15 cellular contexts compared by ENCODE assay signal in the genomic region with DNA sequence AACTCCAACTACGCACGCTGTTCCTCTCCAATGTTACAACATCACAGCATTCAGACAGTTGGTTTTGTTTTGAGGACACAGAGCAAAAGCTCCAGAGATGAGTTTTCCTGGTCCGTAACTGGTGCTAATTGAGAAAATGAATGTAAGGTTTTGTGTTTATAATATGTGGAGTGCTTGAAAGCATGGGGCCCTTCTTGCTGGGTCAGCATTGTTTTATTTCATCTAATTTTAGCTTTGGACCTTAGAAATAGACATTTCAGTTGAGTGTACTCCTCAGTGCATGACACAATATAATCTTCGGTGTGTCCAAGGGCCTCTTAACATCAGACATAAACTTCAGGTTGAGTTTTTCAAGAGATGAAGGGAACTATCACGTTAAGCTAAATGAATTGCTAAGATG. TPM values are rescaled to one million over a fixed set of nuclear protein-coding genes. Genes with fewer than 3 reads are reported as not detected.
DNase-seq lines count a peak whose midpoint lies in the region; ATAC-seq, FAIRE-seq and TF ChIP-seq lines count a peak whose summit lies in the region.
"Had no signal": no experiment of that assay in that cellular context is flagged by ENCODE, and none has a peak within 500 bp of the region (broad histone marks: within the 10 kb centered on the region; RNA-seq: fewer than 3 reads in every experiment).

No MANE protein-coding gene starts in this region.

- TF ChIP-seq POLR2A in HepG2 (IDR thresholded peaks at IDR 0.05; ENCODE audit: insufficient read depth in 1 of 2, low read depth in 2 of 2, low read length in 2 of 2) = no peak
- TF ChIP-seq POLR2A in right lobe of liver (IDR thresholded peaks at IDR 0.05) = no peak

- H2AFZ ChIP-seq in HepG2 (ENCODE audit: low read length) (no peak overlapping the region), hepatocyte (no peak overlapping the region)

- H4K20me1 ChIP-seq in HepG2 (ENCODE audit: insufficient read depth, low read length) (no peaks in the 10 kb centered on the region), hepatocyte (ENCODE audit: insufficient read depth, poor library complexity, severe bottlenecking) (no peaks in the 10 kb centered on the region)
- H4K20me1 ChIP-seq: BLaER1 had no signal

- 74% methylated on average over 5 of the region's 5 CpGs for WGBS in HepG2 (ENCODE audit: low lambda C conversion rate)
- WGBS in right lobe of liver (ENCODE audit: insufficient coverage, low coverage, low lambda C conversion rate, missing lambda C conversion rate) = 94% methylated on average over 5 of the region's 5 CpGs
- 95% methylated on average over 5 of the region's 5 CpGs for WGBS in hepatocyte (ENCODE audit: low lambda C conversion rate, missing lambda C conversion rate)

- intact Hi-C loops in HepG2 (cut with micrococcal nuclease; ENCODE audit: unreplicated experiment) (loop anchor here (1.0 to 2.0 kb wide), 4 partner anchors 26 to 140 kb away; partner anchors contain the start of gene AMOTL2), right lobe of liver (cut with DNase I) (no loop called here), left ventricle myocardium inferior (cut with micrococcal nuclease) (no loop called here)

- in situ Hi-C loops in HepG2 (cut with HindIII; ENCODE audit: extremely low pct_ligation_motif_present, low pct_unique_long_range_greater_than_20kb) = no loop called here

- H3K4me2 ChIP-seq in HepG2 (ENCODE audit: low read depth, low read length) = no peak overlapping the region
- no peak overlapping the region for H3K4me2 ChIP-seq in hepatocyte
- H3K4me2 ChIP-seq: BLaER1 had no signal

- H3K9me2 ChIP-seq in hepatocyte (replicated peaks; ENCODE audit: insufficient read depth) = no peaks in the 10 kb centered on the region

- H3K4me1 ChIP-seq in HepG2 (ENCODE audit: insufficient read depth, low read length) (peaks cover 13% of the 10 kb centered on the region; the same call in 1 of the 2 replicates), right lobe of liver (peaks cover 0 to 10% (median 4%) of the 10 kb centered on the region in 4 donors), hepatocyte (ENCODE audit: insufficient read depth) (peaks cover 3% of the 10 kb centered on the region), left ventricle myocardium inferior (peaks cover 33% of the 10 kb centered on the region)

- H3K9me3 ChIP-seq in HepG2 (ENCODE audit: low read length) = no peaks in the 10 kb centered on the region
- H3K9me3 ChIP-seq in right lobe of liver = no peaks in the 10 kb centered on the region
- peaks cover 8% of the 10 kb centered on the region; the same call in 1 of the 2 replicates for H3K9me3 ChIP-seq in SK-N-MC (ENCODE audit: low read depth, low read length)
- no peaks in the 10 kb centered on the region for H3K9me3 ChIP-seq in hepatocyte (ENCODE audit: low read depth)
- H3K9me3 ChIP-seq in left ventricle myocardium inferior (replicated peaks) = peaks cover 11% of the 10 kb centered on the region
- H3K9me3 ChIP-seq: Caco-2 had no signal

- no peak for TF ChIP-seq RAD21 in HepG2 (CRISPR knock-in tag; IDR thresholded peaks at IDR 0.05)

- DNase-seq in HepG2 (ENCODE audit: low spot score) (no peak), right lobe of liver (no peak), SK-N-MC (ENCODE audit: low read depth, low spot score) (no peak), hepatocyte (ENCODE audit: low spot score) (no peak), cerebellar nuclear complex (lab: John Stamatoyannopoulos, UW) (no peak), left ventricle myocardium inferior (no peak)
- DNase-seq: Caco-2; CD8-positive, alpha-beta T cell; DND-41 had no signal

- TF ChIP-seq EP300 in HepG2 (IDR thresholded peaks at IDR 0.05; ENCODE audit: low read depth in 2 of 2, low read length in 2 of 2) = no peak
- no peak for TF ChIP-seq EP300 in HepG2 (CRISPR knock-in tag; IDR thresholded peaks at IDR 0.05; ENCODE audit: borderline replicate concordance)

- H3K27me3 ChIP-seq in HepG2 (ENCODE audit: control insufficient read depth in 1 of 2, insufficient read depth in 2 of 2, low read length in 2 of 2) (peaks cover 2 to 5% of the 10 kb centered on the region in 2 experiments; a peak in 3 of 5 replicates), right lobe of liver (no peaks in the 10 kb centered on the region), hepatocyte (no peaks in the 10 kb centered on the region), left ventricle myocardium inferior (ENCODE audit: low read depth) (no peaks in the 10 kb centered on the region)
- H3K27me3 ChIP-seq: BLaER1 had no signal

- POLR2A ChIA-PET in HepG2 (lab: Yijun Ruan, JAX) = interaction anchor here (1.3 kb wide), 1 partner anchor 74 kb away, joined by 4 read pairs; the partner anchor contains the start of gene AMOTL2

- CTCF ChIA-PET in HepG2 (lab: Yijun Ruan, JAX; ENCODE audit: low intra/inter-chr PET ratio, low total read pairs) = interaction anchor here (3.7 kb wide), 1 partner anchor 141 kb away, joined by 23 read pairs; no protein-coding TSS in a partner anchor

- no peaks in the 10 kb centered on the region for H3K36me3 ChIP-seq in HepG2 (replicated peaks in 1 of 2; ENCODE audit: control insufficient read depth in 1 of 2, insufficient read depth in 2 of 2, low read length in 2 of 2)
- no peaks in the 10 kb centered on the region for H3K36me3 ChIP-seq in right lobe of liver
- no peaks in the 10 kb centered on the region for H3K36me3 ChIP-seq in SK-N-MC (ENCODE audit: insufficient read depth, low read length)
- H3K36me3 ChIP-seq in hepatocyte (replicated peaks; ENCODE audit: insufficient read depth, low read depth) = no peaks in the 10 kb centered on the region
- no peaks in the 10 kb centered on the region for H3K36me3 ChIP-seq in left ventricle myocardium inferior
- H3K36me3 ChIP-seq: BLaER1 had no signal

- H3K9ac ChIP-seq in HepG2 (ENCODE audit: insufficient read depth, low read depth, low read length) = no peak overlapping the region
- no peak overlapping the region for H3K9ac ChIP-seq in SK-N-MC (ENCODE audit: insufficient read length)
- H3K9ac ChIP-seq: BLaER1, GM23248 had no signal

- no peak for ATAC-seq in HepG2
- no peak for ATAC-seq in right lobe of liver
- no peak for ATAC-seq in GM19397 (IDR thresholded peaks at IDR 0.05; ENCODE audit: unreplicated experiment)
- ATAC-seq: CD8-positive, alpha-beta T cell had no signal

- H3K79me2 ChIP-seq in HepG2 (ENCODE audit: insufficient read depth, low read length) (no peaks in the 10 kb centered on the region), hepatocyte (no peaks in the 10 kb centered on the region)

- FAIRE-seq in HepG2 (lab: Jason Lieb, UNC) = no peak
- FAIRE-seq: G401.6, H1 had no signal

- H3K27ac ChIP-seq in HepG2 (ENCODE audit: extremely low read length, insufficient read depth, low read length) (no peak overlapping the region), right lobe of liver (no peak overlapping the region), SK-N-MC (peak overlapping the region; percentile 37; the same call in 1 of the 2 replicates), hepatocyte (peak overlapping the region; percentile 26), left ventricle myocardium inferior (replicated peaks) (no peak overlapping the region)
- H3K27ac ChIP-seq: BLaER1, C4-2B, GM23248 had no signal

- BruUV-seq in HepG2 (replicated peaks; lab: Mats Ljungman, UMichigan) = no TSS peak

- H3K4me3 ChIP-seq in HepG2 (replicated peaks in 1 of 3; ENCODE audit: insufficient read depth in 1 of 3, low read depth in 2 of 3, low read length in 3 of 3) (no peak overlapping the region), right lobe of liver (no peak overlapping the region), SK-N-MC (no peak overlapping the region), hepatocyte (no peak overlapping the region), left ventricle myocardium inferior (no peak overlapping the region)
- H3K4me3 ChIP-seq: BLaER1, GM23248 had no signal

- TF ChIP-seq CTCF in HepG2 (CRISPR knock-in tag; IDR thresholded peaks at IDR 0.05) (no peak), right lobe of liver (IDR thresholded peaks at IDR 0.05) (no peak), hepatocyte (IDR thresholded peaks at IDR 0.05; ENCODE audit: poor library complexity) (no peak), left ventricle myocardium inferior (IDR thresholded peaks at IDR 0.05; ENCODE audit: borderline replicate concordance) (no peak)

RNA-seq across cellular contexts. Expression of gene ANAPC13, which starts 37.1 kb away (rescaled TPM):
- total RNA-seq in HepG2 (2016; rRNA removed; fragmentation: Illumina TruSeq; extraction: Trizol) (69.1 and 95.1 TPM in 2 replicates), right lobe of liver (10 to 100 TPM; 23.1 to 46.6 (median 31.7) TPM), hepatocyte (119 and 120 TPM in 2 replicates), left ventricle myocardium inferior (76.4 TPM)
- total RNA-seq in HepG2 (2016; cell fraction: cytosol; rRNA removed; fragmentation: Illumina TruSeq; extraction: Trizol; ENCODE audit: low read depth) = 28.8 and 29.6 TPM in 2 replicates
- total RNA-seq in HepG2 (2016; cell fraction: insoluble cytoplasmic fraction; rRNA removed; fragmentation: Illumina TruSeq; extraction: Trizol) = 65.5 and 97.5 TPM in 2 replicates
- total RNA-seq in HepG2 (2016; cell fraction: membrane; rRNA removed; fragmentation: Illumina TruSeq; extraction: Trizol) = 66.9 and 68.5 TPM in 2 replicates
- 35.2 and 41.2 TPM in 2 replicates for total RNA-seq in HepG2 (2016; cell fraction: nucleus; rRNA removed; fragmentation: Illumina TruSeq; extraction: Trizol)
- polyA plus RNA-seq in HepG2 (2011; rRNA removed) (30.1 and 48.7 TPM in 2 replicates), hepatocyte (149 and 168 TPM in 2 replicates)
- 25.8 and 39.9 TPM in 2 replicates for polyA plus RNA-seq in HepG2 (2011; cell fraction: cytosol; rRNA removed)
- polyA plus RNA-seq in HepG2 (2011; cell fraction: nucleus; rRNA removed) = 8.8 and 11.8 TPM in 2 replicates
- polyA plus RNA-seq in HepG2 (2012) = 49.7 and 63.1 TPM in 2 replicates
- polyA plus RNA-seq in HepG2 (2016; cell fraction: cytosol; fragmentation: Illumina TruSeq; extraction: Trizol; ENCODE audit: low read depth) = 39.1 and 56.3 TPM in 2 replicates
- polyA plus RNA-seq in HepG2 (2016; cell fraction: insoluble cytoplasmic fraction; fragmentation: Illumina TruSeq; extraction: Trizol; ENCODE audit: low read depth) = 131 and 136 TPM in 2 replicates
- 79.6 and 85.2 TPM in 2 replicates for polyA plus RNA-seq in HepG2 (2016; cell fraction: membrane; fragmentation: Illumina TruSeq; extraction: Trizol; ENCODE audit: low read depth)
- polyA plus RNA-seq in HepG2 (2016; cell fraction: nucleus; fragmentation: Illumina TruSeq; extraction: Trizol; ENCODE audit: insufficient read depth, low read depth) = 57.6 and 59.2 TPM in 2 replicates
- 7.5 and 12.4 TPM in 2 replicates for polyA minus RNA-seq in HepG2 (2011; rRNA and poly(A)+ RNA removed; ENCODE audit: low replicate concordance)
- polyA minus RNA-seq in HepG2 (2011; cell fraction: cytosol; rRNA and poly(A)+ RNA removed) = 15.1 and 18.6 TPM in 2 replicates
- 26.4 and 28.3 TPM in 2 replicates for polyA minus RNA-seq in HepG2 (2011; cell fraction: nucleus; rRNA and poly(A)+ RNA removed)

RNA-seq across cellular contexts. Expression of gene CEP63, which starts 37.2 kb away (rescaled TPM):
- total RNA-seq in HepG2 (2016; rRNA removed; fragmentation: Illumina TruSeq; extraction: Trizol) (18.4 and 25.6 TPM in 2 replicates), right lobe of liver (10 to 100 TPM in 2 of 6 experiments, 1 to 10 TPM in 4; 8.7 to 14.4 (median 9.1) TPM), hepatocyte (16.3 and 237 TPM in 2 replicates), left ventricle myocardium inferior (34.7 TPM)
- total RNA-seq in HepG2 (2016; cell fraction: cytosol; rRNA removed; fragmentation: Illumina TruSeq; extraction: Trizol; ENCODE audit: low read depth) = 7.5 and 9.5 TPM in 2 replicates
- total RNA-seq in HepG2 (2016; cell fraction: insoluble cytoplasmic fraction; rRNA removed; fragmentation: Illumina TruSeq; extraction: Trizol) = 19.5 and 23.0 TPM in 2 replicates
- 16.9 and 19.2 TPM in 2 replicates for total RNA-seq in HepG2 (2016; cell fraction: membrane; rRNA removed; fragmentation: Illumina TruSeq; extraction: Trizol)
- total RNA-seq in HepG2 (2016; cell fraction: nucleus; rRNA removed; fragmentation: Illumina TruSeq; extraction: Trizol) = 15.5 and 17.1 TPM in 2 replicates
- polyA plus RNA-seq in HepG2 (2011; rRNA removed) (7.0 and 7.2 TPM in 2 replicates), hepatocyte (15.8 and 19.7 TPM in 2 replicates)
- 2.9 and 4.4 TPM in 2 replicates for polyA plus RNA-seq in HepG2 (2011; cell fraction: cytosol; rRNA removed)
- polyA plus RNA-seq in HepG2 (2011; cell fraction: nucleus; rRNA removed) = 4.1 and 20.5 TPM in 2 replicates
- 16.1 and 22.5 TPM in 2 replicates for polyA plus RNA-seq in HepG2 (2012)
- polyA plus RNA-seq in HepG2 (2016; cell fraction: cytosol; fragmentation: Illumina TruSeq; extraction: Trizol; ENCODE audit: low read depth) = 7.0 and 8.2 TPM in 2 replicates
- polyA plus RNA-seq in HepG2 (2016; cell fraction: insoluble cytoplasmic fraction; fragmentation: Illumina TruSeq; extraction: Trizol; ENCODE audit: low read depth) = 26.6 and 31.1 TPM in 2 replicates
- polyA plus RNA-seq in HepG2 (2016; cell fraction: membrane; fragmentation: Illumina TruSeq; extraction: Trizol; ENCODE audit: low read depth) = 13.3 and 15.5 TPM in 2 replicates
- polyA plus RNA-seq in HepG2 (2016; cell fraction: nucleus; fragmentation: Illumina TruSeq; extraction: Trizol; ENCODE audit: insufficient read depth, low read depth) = 21.6 and 23.0 TPM in 2 replicates
- polyA minus RNA-seq in HepG2 (2011; rRNA and poly(A)+ RNA removed; ENCODE audit: low replicate concordance) = 7.3 and 7.5 TPM in 2 replicates
- polyA minus RNA-seq in HepG2 (2011; cell fraction: cytosol; rRNA and poly(A)+ RNA removed) = 4.5 and 5.5 TPM in 2 replicates
- polyA minus RNA-seq in HepG2 (2011; cell fraction: nucleus; rRNA and poly(A)+ RNA removed) = 32.3 and 43.6 TPM in 2 replicates

Comparison
In these comparisons a context has a peak if more than half of its experiments do, and no peak if none do; other contexts are left out.
1. H3K27ac ChIP-seq: peak in SK-N-MC (single experiment) and hepatocyte (single experiment); none in HepG2 (single experiment), right lobe of liver (0 of 3) and left ventricle myocardium inferior (single experiment).